Comparison of ENCODE assay signal across 8 cellular contexts in genomic region chr15:74614744-74615312, GRCh38. TPM values are rescaled to one million over a fixed set of nuclear protein-coding genes. Genes with fewer than 3 reads are reported as not detected.
DNase-seq lines count a peak whose midpoint lies in the region; ATAC-seq and TF ChIP-seq lines count a peak whose summit lies in the region.

No MANE protein-coding gene starts in this region.

- H3K9me3 ChIP-seq in gastroesophageal sphincter (no peaks in the 10 kb centered on the region), thyroid gland (no peaks in the 10 kb centered on the region)

- peak overlapping the region; percentile 91 to 99 for H3K4me3 ChIP-seq in gastroesophageal sphincter
- peak overlapping the region; percentile 49 to 79 (median 51) for H3K4me3 ChIP-seq in thyroid gland (replicated peaks in 1 of 3)

- peaks cover 14 to 18% of the 10 kb centered on the region in 2 donors for H3K36me3 Mint-ChIP-seq in CD14-positive monocyte
- H3K36me3 Mint-ChIP-seq in osteocyte (ENCODE audit: unreplicated experiment): peaks cover 1% of the 10 kb centered on the region

- H3K4me1 ChIP-seq in gastroesophageal sphincter (peaks cover 0 to 55% (median 21%) of the 10 kb centered on the region in 3 donors), thyroid gland (peaks cover 17 to 19% of the 10 kb centered on the region in 2 donors)

- H3K27ac Mint-ChIP-seq in CD14-positive monocyte (peak overlapping the region; percentile 93 to 97 (median 95)), osteocyte (ENCODE audit: unreplicated experiment) (peak overlapping the region; percentile 93)

- no peaks in the 10 kb centered on the region for H3K9me3 Mint-ChIP-seq in CD14-positive monocyte
- H3K9me3 Mint-ChIP-seq in osteocyte (ENCODE audit: unreplicated experiment): no peaks in the 10 kb centered on the region

- TF ChIP-seq CTCF in CD14-positive monocyte (IDR thresholded peaks at IDR 0.05) (no peak), gastroesophageal sphincter (IDR thresholded peaks at IDR 0.05) (no peak), osteocyte (IDR thresholded peaks at IDR 0.05) (no peak), thyroid gland (IDR thresholded peaks at IDR 0.05) (no peak)

- DNase-seq in CD14-positive monocyte (ENCODE audit: low spot score) (peak; percentile 72), SHP77 (lab: John Stamatoyannopoulos, UW) (peak; percentile 26 to 58), osteocyte (ENCODE audit: extremely low spot score, unreplicated experiment) (peak; percentile 91), thyroid gland (peak; percentile 86 to 89)
- DNase-seq in activated naive CD4-positive, alpha-beta T cell (lab: John Stamatoyannopoulos, UW): peak; percentile 50 to 86 (median 64)

- H3K4me1 Mint-ChIP-seq in CD14-positive monocyte: peaks cover 24% of the 10 kb centered on the region
- peaks cover 21% of the 10 kb centered on the region for H3K4me1 Mint-ChIP-seq in osteocyte (ENCODE audit: unreplicated experiment)

- H3K27ac ChIP-seq in gastroesophageal sphincter: peak overlapping the region; percentile 94 to 100 (median 98)
- peak overlapping the region; percentile 88 to 98 (median 98) for H3K27ac ChIP-seq in thyroid gland

- H3K27me3 Mint-ChIP-seq in CD14-positive monocyte (ENCODE audit: low read depth in 3 of 3) (peaks cover 0 to 10% (median 2%) of the 10 kb centered on the region in 3 donors), osteocyte (ENCODE audit: unreplicated experiment) (peaks cover 2% of the 10 kb centered on the region)

- ATAC-seq in GM19438 (IDR thresholded peaks at IDR 0.05; ENCODE audit: low read depth, unreplicated experiment) (peak; percentile 41), HG03565 (IDR thresholded peaks at IDR 0.05; ENCODE audit: unreplicated experiment) (peak; percentile 47), gastroesophageal sphincter (peak; percentile 84)

- 0% methylated on average over 8 of the region's 50 CpGs; no CpG with 5 or more reads in 1 of the 2 donors for WGBS in gastroesophageal sphincter (ENCODE audit: low coverage in 1 of 2), 2 donors
- 0% methylated on average over 9 of the region's 50 CpGs; no CpG with 5 or more reads in 1 of the 2 donors for WGBS in thyroid gland, 2 donors

- intact Hi-C loops in CD14-positive monocyte (cut with micrococcal nuclease) (loop anchor here (2.0 to 10.0 kb wide), 5 partner anchors 16 to 153 kb away; partner anchors contain the start of genes UBL7 (in 2 of the 2) and ARID3B (in 1 of the 2)), thyroid gland (cut with DNase I) (loop anchor here (5.0 to 10.0 kb wide), 2 partner anchors 73 to 230 kb away; partner anchors contain the start of gene ARID3B)

- TF ChIP-seq EP300 in gastroesophageal sphincter (IDR thresholded peaks at IDR 0.05): no peak

- peak overlapping the region; percentile 93 to 94 for H3K4me3 Mint-ChIP-seq in CD14-positive monocyte
- peak overlapping the region; percentile 90 for H3K4me3 Mint-ChIP-seq in osteocyte (ENCODE audit: unreplicated experiment)

- H3K36me3 ChIP-seq in gastroesophageal sphincter: peaks cover 0 to 12% of the 10 kb centered on the region in 2 donors
- H3K36me3 ChIP-seq in thyroid gland: peaks cover 6 to 7% of the 10 kb centered on the region in 2 donors

- no peaks in the 10 kb centered on the region for H3K27me3 ChIP-seq in gastroesophageal sphincter
- H3K27me3 ChIP-seq in thyroid gland: no peaks in the 10 kb centered on the region

- peak in 1 of 2 donors; percentile 50 for TF ChIP-seq POLR2A in gastroesophageal sphincter (IDR thresholded peaks at IDR 0.05)
- TF ChIP-seq POLR2A in thyroid gland (IDR thresholded peaks at IDR 0.05): peak in 1 of 2 donors; percentile 46

RNA-seq across cellular contexts. Expression of gene CLK3, which starts 0.8 kb away (rescaled TPM):
- polyA plus RNA-seq in CD14-positive monocyte: 10 to 100 TPM; 27.6 to 33.2 TPM
- total RNA-seq in gastroesophageal sphincter: 100 to 1,000 TPM in 1 of 4 donors, 10 to 100 TPM in 3; 62.8 to 108 (median 82.5) TPM
- 51.3 and 53.2 TPM in 2 replicates for total RNA-seq in osteocyte
- 100 to 1,000 TPM in 3 of 4 donors, 10 to 100 TPM in 1; 91.9 to 156 (median 120) TPM for total RNA-seq in thyroid gland

Comparison
In these comparisons a context has a peak if more than half of its experiments do, and no peak if none do; other contexts are left out.
1. Peak in every context shown above with its lines: DNase-seq, ATAC-seq, H3K4me3 ChIP-seq and H3K27ac ChIP-seq.